28 cellular contexts compared by ENCODE assay signal in the genomic region with DNA sequence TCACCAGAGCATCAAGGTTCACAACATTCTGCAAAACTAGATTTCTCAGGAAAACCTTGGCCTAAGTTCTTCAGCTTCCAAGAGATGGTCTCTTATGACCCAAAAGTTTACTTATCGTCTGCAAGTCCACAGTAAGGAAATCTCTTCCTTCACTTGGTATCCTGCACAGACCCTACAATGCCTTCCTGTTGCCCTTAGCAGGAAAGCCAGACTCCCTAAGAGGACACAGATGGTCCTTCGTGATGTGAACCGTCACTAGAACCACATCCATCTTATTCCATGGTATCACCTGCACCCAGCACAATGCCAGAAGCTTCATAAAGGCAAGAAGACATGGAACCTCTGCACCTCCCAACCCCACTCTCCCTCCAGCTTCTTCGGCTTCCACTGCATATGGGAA.
"Had no signal": no experiment of that assay in that cellular context is flagged by ENCODE, and none has a peak within 500 bp of the region (broad histone marks: within the 10 kb centered on the region; RNA-seq: fewer than 3 reads in every experiment).

No MANE protein-coding gene starts in this region.

- H3K4me3 ChIP-seq: hepatocyte, left ventricle myocardium inferior, lung, neural progenitor cell, psoas muscle, right atrium auricular region, skin epidermis, suprapubic skin, thoracic aorta, tibial artery, upper lobe of right lung had no signal

- ATAC-seq: natural killer cell, sciatic nerve, upper lobe of right lung had no signal

- H3K36me3 ChIP-seq: neural progenitor cell had no signal

- H3K27me3 Mint-ChIP-seq: naive B cell; stimulated activated naive CD8-positive, alpha-beta T cell treated with anti-CD3 and anti-CD28 coated beads, Interleukin-15, Interleukin-2, amounts not matched to agents 100 ng/mL and 50 ng/mL, for 24 hours had no signal

- H3K4me3 Mint-ChIP-seq: mesothelial cell of epicardium; naive B cell; natural killer cell; nephron progenitor cell; neural progenitor cell; stimulated activated naive CD8-positive, alpha-beta T cell treated with anti-CD3 and anti-CD28 coated beads, Interleukin-15, Interleukin-2, amounts not matched to agents 100 ng/mL and 50 ng/mL, for 24 hours had no signal

- H3K27ac ChIP-seq: hepatocyte, left ventricle myocardium inferior, neural progenitor cell, neutrophil, parathyroid adenoma, psoas muscle, right atrium auricular region, skin epidermis, suprapubic skin, thoracic aorta, tibial artery, upper lobe of right lung had no signal

- H3K4me1 ChIP-seq: parathyroid adenoma, psoas muscle, right atrium auricular region, suprapubic skin, tibial artery, upper lobe of right lung had no signal

- H3K9me3 ChIP-seq: left ventricle myocardium inferior, neutrophil, psoas muscle, right atrium auricular region, suprapubic skin, thoracic aorta, tibial artery, upper lobe of right lung had no signal

- H3K27ac Mint-ChIP-seq: mesothelial cell of epicardium; nephron progenitor cell; neural progenitor cell; stimulated activated naive CD8-positive, alpha-beta T cell treated with anti-CD3 and anti-CD28 coated beads, Interleukin-15, Interleukin-2, amounts not matched to agents 100 ng/mL and 50 ng/mL, for 24 hours had no signal

- H3K9me3 Mint-ChIP-seq: mesothelial cell of epicardium; naive B cell; natural killer cell; neural progenitor cell; stimulated activated naive CD8-positive, alpha-beta T cell treated with anti-CD3 and anti-CD28 coated beads, Interleukin-15, Interleukin-2, amounts not matched to agents 100 ng/mL and 50 ng/mL, for 24 hours had no signal

- H3K4me1 Mint-ChIP-seq: mesothelial cell of epicardium had no signal

- DNase-seq: islet precursor cell; left ventricle myocardium inferior; mesendoderm; naive B cell; natural killer cell; nephron progenitor cell; occipital lobe; psoas muscle; stimulated activated CD4-positive, alpha-beta T cell treated with anti-CD3 and anti-CD28 coated beads, Interleukin-12 subunit alpha, Interleukin-12 subunit beta, amount 100 ng/mL, for 4 hours; stimulated activated CD4-positive, alpha-beta T cell treated with anti-CD3 and anti-CD28 coated beads, Interleukin-15, amount 100 ng/mL, for 24 hours; stimulated activated CD4-positive, alpha-beta T cell treated with anti-CD3 and anti-CD28 coated beads, Interleukin-2, amount 100 ng/mL, for 24 hours; stimulated activated CD4-positive, alpha-beta T cell treated with anti-CD3 and anti-CD28 coated beads, Interleukin-4, amount 100 ng/mL, for 1 hour; stimulated activated naive CD4-positive, alpha-beta T cell; tibial artery; trophoblast cell; upper lobe of right lung had no signal

- H3K27me3 ChIP-seq: hepatocyte, neural progenitor cell, neutrophil, right atrium auricular region, suprapubic skin, tibial artery, upper lobe of right lung had no signal
